In genomic region chr2:201733544-201733943, GRCh38 we compare ENCODE assay signal across 19 cellular contexts. TPM values are rescaled to one million over a fixed set of nuclear protein-coding genes. Genes with fewer than 3 reads are reported as not detected.
"Had no signal": no experiment of that assay in that cellular context is flagged by ENCODE, and none has a peak within 500 bp of the region (broad histone marks: within the 10 kb centered on the region; RNA-seq: fewer than 3 reads in every experiment).

No MANE protein-coding gene starts in this region.

- H3K27me3 Mint-ChIP-seq: activated CD4-positive, alpha-beta memory T cell treated with anti-CD3 and anti-CD28 coated beads, Interleukin-2, amount 10 ng/mL, durations not matched to agents 7 days and 5 days; activated naive CD8-positive, alpha-beta T cell treated with anti-CD3 and anti-CD28 coated beads, Interleukin-2, amount 50 U/mL, for 24 hours; natural killer cell treated with Interleukin-12 subunit alpha and Interleukin-12 subunit beta and Interleukin-15 and Interleukin-18, amount 100 ng/mL, for 72 hours; type B pancreatic cell had no signal

- H3K27me3 ChIP-seq: ascending aorta, sigmoid colon had no signal

- H3K4me1 ChIP-seq: ascending aorta, psoas muscle, sigmoid colon had no signal

- H3K4me3 Mint-ChIP-seq: activated CD4-positive, alpha-beta memory T cell treated with anti-CD3 and anti-CD28 coated beads, Interleukin-2, amount 10 ng/mL, durations not matched to agents 7 days and 5 days; activated naive CD8-positive, alpha-beta T cell treated with anti-CD3 and anti-CD28 coated beads, Interleukin-2, amount 50 U/mL, for 24 hours; natural killer cell treated with Interleukin-12 subunit alpha and Interleukin-12 subunit beta and Interleukin-15 and Interleukin-18, amount 100 ng/mL, for 72 hours; type B pancreatic cell had no signal

- DNase-seq: activated CD4-positive, alpha-beta memory T cell treated with anti-CD3 and anti-CD28 coated beads, Interleukin-2, amount 10 ng/mL, durations not matched to agents 7 days and 5 days; activated CD4-positive, CD25-positive, alpha-beta regulatory T cell treated with anti-CD3 and anti-CD28 coated beads, Interleukin-2, amount 50 U/mL, for 72 hours; activated naive CD4-positive, alpha-beta T cell; activated naive CD8-positive, alpha-beta T cell treated with anti-CD3 and anti-CD28 coated beads, Interleukin-2, amount 50 U/mL, for 24 hours; effector CD8-positive, alpha-beta T cell; erythroblast; hypothalamus; nucleus accumbens; psoas muscle; sigmoid colon; stimulated activated CD4-positive, alpha-beta T cell treated with anti-CD3 and anti-CD28 coated beads, Interleukin-12 subunit alpha, Interleukin-12 subunit beta, amount 100 ng/mL, for 4 hours; stimulated activated naive CD4-positive, alpha-beta T cell; SW 1271 had no signal

- H3K27ac ChIP-seq: ascending aorta, coronary artery, psoas muscle, sigmoid colon had no signal

- H3K27ac Mint-ChIP-seq: activated CD4-positive, alpha-beta memory T cell treated with anti-CD3 and anti-CD28 coated beads, Interleukin-2, amount 10 ng/mL, durations not matched to agents 7 days and 5 days; activated naive CD8-positive, alpha-beta T cell treated with anti-CD3 and anti-CD28 coated beads, Interleukin-2, amount 50 U/mL, for 24 hours; natural killer cell treated with Interleukin-12 subunit alpha and Interleukin-12 subunit beta and Interleukin-15 and Interleukin-18, amount 100 ng/mL, for 72 hours; type B pancreatic cell had no signal

- H3K9me3 ChIP-seq: psoas muscle, sigmoid colon had no signal

- H3K9me3 Mint-ChIP-seq: natural killer cell treated with Interleukin-12 subunit alpha and Interleukin-12 subunit beta and Interleukin-15 and Interleukin-18, amount 100 ng/mL, for 72 hours; type B pancreatic cell had no signal

- H3K4me3 ChIP-seq: ascending aorta, coronary artery, psoas muscle, sigmoid colon had no signal

- ATAC-seq: activated naive CD8-positive, alpha-beta T cell treated with anti-CD3 and anti-CD28 coated beads, Interleukin-2, amount 50 U/mL, for 24 hours; natural killer cell treated with Interleukin-12 subunit alpha and Interleukin-12 subunit beta and Interleukin-15 and Interleukin-18, amount 100 ng/mL, for 72 hours; psoas muscle had no signal

RNA-seq across cellular contexts. Expression of gene MPP4, which starts 35.1 kb away (rescaled TPM):
- total RNA-seq: activated CD4-positive, alpha-beta memory T cell treated with anti-CD3 and anti-CD28 coated beads, Interleukin-2, amount 10 ng/mL, durations not matched to agents 7 days and 5 days; ascending aorta; cardiac septum; mucosa of gallbladder; natural killer cell treated with Interleukin-12 subunit alpha and Interleukin-12 subunit beta and Interleukin-15 and Interleukin-18, amount 100 ng/mL, for 72 hours had no signal
